Comparison of ENCODE assay signal across 8 cellular contexts in the genomic region with DNA sequence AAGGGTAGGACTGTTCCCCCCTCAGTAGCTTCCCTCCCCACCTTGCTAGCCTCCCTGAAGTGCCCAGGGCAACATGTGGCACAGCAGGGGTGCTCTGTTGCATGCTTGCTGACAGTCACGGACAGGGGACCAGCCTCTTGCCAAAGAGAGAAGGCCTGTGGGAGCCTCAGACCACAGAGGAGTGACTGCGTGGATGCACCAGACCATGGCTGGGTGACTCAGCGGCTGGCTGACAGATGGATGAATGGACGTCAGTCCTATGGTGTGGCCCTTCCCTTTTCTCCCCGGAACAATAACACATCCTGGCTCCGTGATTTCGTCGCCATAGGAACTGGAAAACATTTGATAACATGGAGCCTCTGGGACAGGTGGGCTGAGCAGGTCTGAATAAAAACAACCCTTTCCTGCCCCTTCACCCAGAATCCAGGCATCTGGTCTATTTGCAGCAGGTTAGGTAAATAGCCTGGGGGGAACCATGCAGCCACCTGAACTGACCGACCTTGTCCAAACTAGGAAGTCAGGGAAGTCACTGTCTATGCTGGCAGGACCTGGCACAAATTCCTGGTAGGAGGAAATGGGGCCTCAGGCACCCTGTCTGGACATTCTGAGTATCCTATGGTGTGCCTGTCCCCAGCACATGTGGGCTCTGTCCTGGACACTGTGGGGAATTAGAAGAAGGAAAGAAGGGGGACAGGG. TPM values are rescaled to one million over a fixed set of nuclear protein-coding genes. Genes with fewer than 3 reads are reported as not detected.
A peak's percentile ranks its signal among the peaks of the same experiment; 100 is the strongest.
DNase-seq lines count a peak whose midpoint lies in the region; ATAC-seq, FAIRE-seq and TF ChIP-seq lines count a peak whose summit lies in the region.

No MANE protein-coding gene starts in this region.

- DNase-seq in AG08395 (ENCODE audit: low spot score) (peak; percentile 72), H54 (ENCODE audit: insufficient read length, low spot score) (peak; percentile 79), NCI-H446 treated with DMSO at 0.1 percent for 48 hours (lab: John Stamatoyannopoulos, UW) (peak; percentile 44), MCF 10A (ENCODE audit: unreplicated experiment) (peak; percentile 98), medulla oblongata (ENCODE audit: extremely low spot score) (peak; percentile 43), AML-193 (lab: John Stamatoyannopoulos, UW) (no peak)
- no peak for DNase-seq in activated CD8-positive, alpha-beta memory T cell treated with anti-CD3 and anti-CD28 coated beads, Interleukin-2, amount 50 U/mL, for 48 hours

- peak overlapping the region; percentile 97 for H3K27ac Mint-ChIP-seq in MCF 10A (ENCODE audit: low read depth, unreplicated experiment)

- H3K27me3 Mint-ChIP-seq in MCF 10A (ENCODE audit: insufficient read depth, unreplicated experiment), result no peaks in the 10 kb centered on the region

- no peak for TF ChIP-seq CTCF in MCF 10A (IDR thresholded peaks at IDR 0.05; ENCODE audit: unreplicated experiment)

- no peaks in the 10 kb centered on the region for H3K36me3 Mint-ChIP-seq in MCF 10A (ENCODE audit: insufficient read depth, unreplicated experiment)

- peak; percentile 58 for FAIRE-seq in H54 (lab: Jason Lieb, UNC)

- CTCF ChIA-PET in MCF 10A (lab: Yijun Ruan, JAX), result interaction anchor here (0.8 to 9.9 kb wide), 6 partner anchors 9 to 263 kb away, joined by 3 to 99 read pairs (median 5); no protein-coding TSS in a partner anchor

- BruUV-seq in MCF 10A (replicated peaks; lab: Mats Ljungman, UMichigan), result no TSS peak

- no peak for ATAC-seq in HG02973 (IDR thresholded peaks at IDR 0.05; ENCODE audit: unreplicated experiment)

- TF ChIP-seq POLR2A in H54 (IDR thresholded peaks at IDR 0.05; ENCODE audit: low read depth, low read length), result no peak

- H3K4me1 Mint-ChIP-seq in MCF 10A (ENCODE audit: insufficient read depth, unreplicated experiment), result peaks cover 56% of the 10 kb centered on the region

- peak overlapping the region; percentile 10 for H3K4me3 Mint-ChIP-seq in MCF 10A (ENCODE audit: unreplicated experiment)

- POLR2A ChIA-PET in MCF 10A (lab: Yijun Ruan, JAX), result interaction anchor here (0.5 to 1.4 kb wide), 6 partner anchors 9 to 122 kb away, joined by 3 to 10 read pairs (median 4); partner anchors contain the start of gene ATF3

- intact Hi-C loops in MCF 10A (cut with micrococcal nuclease), result loop anchor here (1.0 kb wide), 2 partner anchors 110 to 122 kb away; partner anchors contain the start of gene ATF3

- no peaks in the 10 kb centered on the region for H3K9me3 Mint-ChIP-seq in MCF 10A (ENCODE audit: unreplicated experiment)

RNA-seq across cellular contexts. Expression of gene NENF, which starts 53.3 kb away (rescaled TPM):
- total RNA-seq in MCF 10A (2022), result 110 and 122 TPM in 2 replicates

Comparison
In these comparisons a context has a peak if more than half of its experiments do, and no peak if none do; other contexts are left out.
1. DNase-seq: peak in AG08395 (single experiment), H54 (single experiment), NCI-H446 treated with DMSO at 0.1 percent for 48 hours (single experiment), MCF 10A (single experiment) and medulla oblongata (single experiment); none in activated CD8-positive, alpha-beta memory T cell treated with anti-CD3 and anti-CD28 coated beads, Interleukin-2, amount 50 U/mL, for 48 hours (single experiment) and AML-193 (0 of 2).